ENCODE assay signal across 11 cellular contexts in genomic region chr16:70508752-70509151, GRCh38. TPM values are rescaled to one million over a fixed set of nuclear protein-coding genes. Genes with fewer than 3 reads are reported as not detected.
DNase-seq lines count a peak whose midpoint lies in the region; ATAC-seq and TF ChIP-seq lines count a peak whose summit lies in the region.
"Had no signal": no experiment of that assay in that cellular context is flagged by ENCODE, and none has a peak within 500 bp of the region (broad histone marks: within the 10 kb centered on the region; RNA-seq: fewer than 3 reads in every experiment).

No MANE protein-coding gene starts in this region.

- TF ChIP-seq CTCF in mucosa of descending colon (IDR thresholded peaks at IDR 0.05): no peak

- peak overlapping the region; percentile 24 for H3K27ac Mint-ChIP-seq in activated T-helper 17 cell treated with anti-CD3 and anti-CD28 coated beads, Interleukin-2, amount 50 U/mL, for 72 hours

- intact Hi-C loops in mucosa of descending colon (cut with DNase I, micrococcal nuclease): no loop called here

- peaks cover 3% of the 10 kb centered on the region for H3K4me1 Mint-ChIP-seq in activated T-helper 17 cell treated with anti-CD3 and anti-CD28 coated beads, Interleukin-2, amount 50 U/mL, for 72 hours

- H3K4me3 Mint-ChIP-seq in activated T-helper 17 cell treated with anti-CD3 and anti-CD28 coated beads, Interleukin-2, amount 50 U/mL, for 72 hours: no peak overlapping the region
- H3K4me3 Mint-ChIP-seq: activated CD4-positive, alpha-beta T cell treated with anti-CD3 and anti-CD28 coated beads, Interleukin-2, amount 10 ng/mL, durations not matched to agents 24 days and 14 days had no signal

- H3K4me2 ChIP-seq in Karpas-422 (ENCODE audit: low read depth, low read length, poor library complexity, severe bottlenecking): no peak overlapping the region

- H3K4me3 ChIP-seq in Karpas-422 (ENCODE audit: low read length): no peak overlapping the region
- no peak overlapping the region for H3K4me3 ChIP-seq in mucosa of descending colon
- H3K4me3 ChIP-seq: body of pancreas had no signal

- peak; percentile 16 for DNase-seq in EH (ENCODE audit: low read depth)
- peak; percentile 71 for DNase-seq in Karpas-422
- DNase-seq in mucosa of descending colon: no peak
- DNase-seq in SKM-1 treated with dmso at 0.1 percent for 144 hours (lab: John Stamatoyannopoulos, UW; ENCODE audit: unreplicated experiment): no peak
- DNase-seq in AG08396 (ENCODE audit: low spot score): no peak
- no peak for DNase-seq in NCI-H345 treated with DMSO at 0.1 percent for 48 hours (lab: John Stamatoyannopoulos, UW; ENCODE audit: unreplicated experiment)
- DNase-seq: activated CD4-positive, alpha-beta T cell treated with anti-CD3 and anti-CD28 coated beads, Interleukin-2, amount 10 ng/mL, durations not matched to agents 24 days and 14 days; body of pancreas; NCI-H748 treated with DMSO at 0.1 percent for 48 hours had no signal

- no peak for ATAC-seq in activated T-helper 17 cell treated with anti-CD3 and anti-CD28 coated beads, Interleukin-2, amount 50 U/mL, for 72 hours (replicated peaks)
- peak; percentile 16 for ATAC-seq in mucosa of descending colon
- ATAC-seq in GM18909 (IDR thresholded peaks at IDR 0.05; ENCODE audit: poor library complexity, unreplicated experiment): no peak
- ATAC-seq: body of pancreas had no signal

- H3K27me3 ChIP-seq in Karpas-422 (ENCODE audit: low read length): no peaks in the 10 kb centered on the region
- H3K27me3 ChIP-seq: body of pancreas had no signal

- no peak overlapping the region for H2AFZ ChIP-seq in Karpas-422 (ENCODE audit: low read length)

- no peaks in the 10 kb centered on the region for H3K27me3 Mint-ChIP-seq in activated T-helper 17 cell treated with anti-CD3 and anti-CD28 coated beads, Interleukin-2, amount 50 U/mL, for 72 hours
- H3K27me3 Mint-ChIP-seq: activated CD4-positive, alpha-beta T cell treated with anti-CD3 and anti-CD28 coated beads, Interleukin-2, amount 10 ng/mL, durations not matched to agents 24 days and 14 days had no signal

- no peaks in the 10 kb centered on the region for H3K9me3 Mint-ChIP-seq in activated T-helper 17 cell treated with anti-CD3 and anti-CD28 coated beads, Interleukin-2, amount 50 U/mL, for 72 hours
- H3K9me3 Mint-ChIP-seq: activated CD4-positive, alpha-beta T cell treated with anti-CD3 and anti-CD28 coated beads, Interleukin-2, amount 10 ng/mL, durations not matched to agents 24 days and 14 days had no signal

- H4K20me1 ChIP-seq in Karpas-422 (ENCODE audit: insufficient read depth, low read depth, low read length): no peaks in the 10 kb centered on the region

- H3K79me2 ChIP-seq in Karpas-422 (ENCODE audit: low read length): no peaks in the 10 kb centered on the region

- no peak overlapping the region for H3K9ac ChIP-seq in Karpas-422 (ENCODE audit: low read length)

- no peaks in the 10 kb centered on the region for H3K4me1 ChIP-seq in Karpas-422 (ENCODE audit: low read length)
- no peaks in the 10 kb centered on the region for H3K4me1 ChIP-seq in mucosa of descending colon (ENCODE audit: low read depth)
- H3K4me1 ChIP-seq: body of pancreas had no signal

- peaks cover 7% of the 10 kb centered on the region; the same call in 1 of the 2 replicates for H3K36me3 ChIP-seq in Karpas-422 (ENCODE audit: insufficient read depth, low read length)
- peaks cover 14% of the 10 kb centered on the region for H3K36me3 ChIP-seq in mucosa of descending colon (ENCODE audit: low read depth)

- H3K36me3 Mint-ChIP-seq in activated T-helper 17 cell treated with anti-CD3 and anti-CD28 coated beads, Interleukin-2, amount 50 U/mL, for 72 hours (ENCODE audit: low read depth): peaks cover 64% of the 10 kb centered on the region

- no peaks in the 10 kb centered on the region for H3K9me2 ChIP-seq in Karpas-422 (replicated peaks; ENCODE audit: insufficient read depth, low read length)

- H3K9me3 ChIP-seq in Karpas-422 (ENCODE audit: low read length): no peaks in the 10 kb centered on the region
- no peaks in the 10 kb centered on the region for H3K9me3 ChIP-seq in mucosa of descending colon
- H3K9me3 ChIP-seq: body of pancreas had no signal

- no peak overlapping the region for H3K27ac ChIP-seq in Karpas-422 (ENCODE audit: low read length)
- H3K27ac ChIP-seq: body of pancreas had no signal

RNA-seq across cellular contexts. Expression of gene COG4, which starts 14.6 kb away (rescaled TPM):
- 24.7 and 47.0 TPM in 2 replicates for total RNA-seq in Karpas-422 (2014; rRNA removed; shearing (Covaris generic); ENCODE audit: low replicate concordance)
- total RNA-seq in activated T-helper 17 cell treated with anti-CD3 and anti-CD28 coated beads, Interleukin-2, amount 50 U/mL, for 72 hours: 10 to 100 TPM; 31.2 to 31.5 TPM
- total RNA-seq in mucosa of descending colon: 10 to 100 TPM; 58.3 to 66.2 (median 60.5) TPM

RNA-seq across cellular contexts. Expression of gene SF3B3, which starts 14.9 kb away (rescaled TPM):
- 126 and 187 TPM in 2 replicates for total RNA-seq in Karpas-422 (2014; rRNA removed; shearing (Covaris generic); ENCODE audit: low replicate concordance)
- 100 to 1,000 TPM; 343 to 576 TPM for total RNA-seq in activated T-helper 17 cell treated with anti-CD3 and anti-CD28 coated beads, Interleukin-2, amount 50 U/mL, for 72 hours
- 100 to 1,000 TPM; 158 to 179 (median 173) TPM for total RNA-seq in mucosa of descending colon

RNA-seq across cellular contexts. Expression of gene FCSK, which starts 54.4 kb away (rescaled TPM):
- total RNA-seq in Karpas-422 (2014; rRNA removed; shearing (Covaris generic); ENCODE audit: low replicate concordance): 6.4 and 17.4 TPM in 2 replicates
- 10 to 100 TPM in 1 of 2 donors, 1 to 10 TPM in 1; 8.2 to 13.9 TPM for total RNA-seq in activated T-helper 17 cell treated with anti-CD3 and anti-CD28 coated beads, Interleukin-2, amount 50 U/mL, for 72 hours
- 10 to 100 TPM; 30.1 to 47.4 (median 33.0) TPM for total RNA-seq in mucosa of descending colon

Comparison
In these comparisons a context has a peak if more than half of its experiments do, and no peak if none do; other contexts are left out.
1. DNase-seq: peak in EH (single experiment) and Karpas-422 (single experiment); none in mucosa of descending colon (0 of 3), SKM-1 treated with dmso at 0.1 percent for 144 hours (single experiment), AG08396 (single experiment) and NCI-H345 treated with DMSO at 0.1 percent for 48 hours (single experiment).